25 cellular contexts compared by ENCODE assay signal in the genomic region with DNA sequence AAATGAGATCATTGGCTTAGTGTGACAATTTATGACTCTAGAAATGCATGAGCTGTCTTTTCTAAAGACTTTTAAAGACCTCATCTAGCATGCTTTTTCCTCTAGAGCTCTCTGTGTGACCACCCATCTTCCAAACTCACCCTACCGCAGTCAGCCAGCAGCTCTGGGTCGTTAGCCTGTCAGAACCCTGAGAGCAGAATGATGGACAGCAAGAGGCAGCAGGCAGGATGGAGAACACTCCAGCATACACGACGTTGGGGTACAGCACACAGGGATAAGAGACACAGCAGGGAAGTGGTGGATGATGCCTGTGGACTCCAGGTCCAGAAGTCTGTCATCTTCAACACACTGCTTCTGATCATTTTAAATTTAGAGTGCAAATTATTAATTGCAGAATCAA. TPM values are rescaled to one million over a fixed set of nuclear protein-coding genes. Genes with fewer than 3 reads are reported as not detected.
"Had no signal": no experiment of that assay in that cellular context is flagged by ENCODE, and none has a peak within 500 bp of the region (broad histone marks: within the 10 kb centered on the region; RNA-seq: fewer than 3 reads in every experiment).

No MANE protein-coding gene starts in this region.

- H3K27me3 Mint-ChIP-seq: memory B cell; natural killer cell treated with Interleukin-12 subunit alpha and Interleukin-12 subunit beta and Interleukin-15 and Interleukin-18, amount 100 ng/mL, for 72 hours; stimulated activated memory B cell treated with anti-CD40 and anti-IgM and Interleukin-4, amounts not matched to agents 10 μg/mL and 1 μg/mL and 100 μg/mL, for 72 hours had no signal

- H3K4me1 ChIP-seq: gastrocnemius medialis, heart right ventricle, left ventricle myocardium inferior, lower lobe of right lung, spleen, testis, tibial nerve, upper lobe of right lung had no signal

- H3K27ac Mint-ChIP-seq: memory B cell; mesothelial cell of epicardium; natural killer cell treated with Interleukin-12 subunit alpha and Interleukin-12 subunit beta and Interleukin-15 and Interleukin-18, amount 100 ng/mL, for 72 hours; stimulated activated memory B cell treated with anti-CD40 and anti-IgM and Interleukin-4, amounts not matched to agents 10 μg/mL and 1 μg/mL and 100 μg/mL, for 72 hours; stimulated activated naive CD8-positive, alpha-beta T cell treated with anti-CD3 and anti-CD28 coated beads, Interleukin-15, Interleukin-2, amounts not matched to agents 100 ng/mL and 50 ng/mL, for 24 hours had no signal

- H3K4me1 Mint-ChIP-seq: memory B cell; mesothelial cell of epicardium; stimulated activated memory B cell treated with anti-CD40 and anti-IgM and Interleukin-4, amounts not matched to agents 10 μg/mL and 1 μg/mL and 100 μg/mL, for 72 hours had no signal

- H3K9me3 Mint-ChIP-seq: memory B cell; mesothelial cell of epicardium; natural killer cell treated with Interleukin-12 subunit alpha and Interleukin-12 subunit beta and Interleukin-15 and Interleukin-18, amount 100 ng/mL, for 72 hours; stimulated activated memory B cell treated with anti-CD40 and anti-IgM and Interleukin-4, amounts not matched to agents 10 μg/mL and 1 μg/mL and 100 μg/mL, for 72 hours had no signal

- H3K9me3 ChIP-seq: gastrocnemius medialis, heart right ventricle, left ventricle myocardium inferior, lower lobe of right lung, neutrophil, spleen, testis, tibial nerve, upper lobe of right lung, vagina had no signal

- H3K36me3 Mint-ChIP-seq: memory B cell; mesothelial cell of epicardium; natural killer cell treated with Interleukin-12 subunit alpha and Interleukin-12 subunit beta and Interleukin-15 and Interleukin-18, amount 100 ng/mL, for 72 hours; stimulated activated memory B cell treated with anti-CD40 and anti-IgM and Interleukin-4, amounts not matched to agents 10 μg/mL and 1 μg/mL and 100 μg/mL, for 72 hours had no signal

- ATAC-seq: gastrocnemius medialis; heart right ventricle; left cardiac atrium; lower lobe of right lung; natural killer cell treated with Interleukin-12 subunit alpha and Interleukin-12 subunit beta and Interleukin-15 and Interleukin-18, amount 100 ng/mL, for 72 hours; sciatic nerve; stimulated activated memory B cell treated with anti-CD40 and anti-IgM and Interleukin-4, amounts not matched to agents 10 μg/mL and 1 μg/mL and 100 μg/mL, for 72 hours; upper lobe of right lung had no signal

- DNase-seq: cortex of kidney; dorsolateral prefrontal cortex; effector CD8-positive, alpha-beta T cell; gastrocnemius medialis; heart right ventricle; hypothalamus; kidney; left cardiac atrium; left ventricle myocardium inferior; lower lobe of right lung; spleen; stimulated activated CD4-positive, alpha-beta T cell treated with anti-CD3 and anti-CD28 coated beads, Interleukin-15, amount 100 ng/mL, for 24 hours; stimulated activated CD4-positive, alpha-beta T cell treated with anti-CD3 and anti-CD28 coated beads, Interleukin-1b, Interleukin-23, amount 100 ng/mL, for 48 hours; stimulated activated CD4-positive, alpha-beta T cell treated with anti-CD3 and anti-CD28 coated beads, Interleukin-4, amount 100 ng/mL, for 24 hours; testis; upper lobe of right lung had no signal

- H3K27me3 ChIP-seq: gastrocnemius medialis, heart right ventricle, neutrophil, spleen, testis, tibial nerve, upper lobe of right lung, vagina had no signal

- H3K4me3 ChIP-seq: dorsolateral prefrontal cortex, gastrocnemius medialis, heart right ventricle, left ventricle myocardium inferior, lower lobe of right lung, spleen, testis, tibial nerve, upper lobe of right lung, vagina had no signal

- H3K36me3 ChIP-seq: gastrocnemius medialis, heart right ventricle, left ventricle myocardium inferior, lower lobe of right lung, neutrophil, spleen, tibial nerve, upper lobe of right lung, vagina had no signal

- H3K4me3 Mint-ChIP-seq: memory B cell; mesothelial cell of epicardium; natural killer cell treated with Interleukin-12 subunit alpha and Interleukin-12 subunit beta and Interleukin-15 and Interleukin-18, amount 100 ng/mL, for 72 hours; stimulated activated memory B cell treated with anti-CD40 and anti-IgM and Interleukin-4, amounts not matched to agents 10 μg/mL and 1 μg/mL and 100 μg/mL, for 72 hours; stimulated activated naive CD8-positive, alpha-beta T cell treated with anti-CD3 and anti-CD28 coated beads, Interleukin-15, Interleukin-2, amounts not matched to agents 100 ng/mL and 50 ng/mL, for 24 hours had no signal

- H3K27ac ChIP-seq: dorsolateral prefrontal cortex, gastrocnemius medialis, heart right ventricle, left ventricle myocardium inferior, lower lobe of right lung, neutrophil, spleen, testis, tibial nerve, upper lobe of right lung, vagina had no signal

RNA-seq across cellular contexts. Expression of a gene that starts 45.1 kb away (rescaled TPM):
- total RNA-seq: natural killer cell treated with Interleukin-12 subunit alpha and Interleukin-12 subunit beta and Interleukin-15 and Interleukin-18, amount 100 ng/mL, for 72 hours had no signal
